In genomic region chr17:42018339-42018738, GRCh38 we compare ENCODE assay signal across 9 cellular contexts. TPM values are rescaled to one million over a fixed set of nuclear protein-coding genes. Genes with fewer than 3 reads are reported as not detected.
DNase-seq lines count a peak whose midpoint lies in the region; ATAC-seq and TF ChIP-seq lines count a peak whose summit lies in the region.
"Had no signal": no experiment of that assay in that cellular context is flagged by ENCODE, and none has a peak within 500 bp of the region (broad histone marks: within the 10 kb centered on the region; RNA-seq: fewer than 3 reads in every experiment).

No MANE protein-coding gene starts in this region.

- H3K9me3 Mint-ChIP-seq in activated T-cell treated with anti-CD3 and anti-CD28 coated beads, Interleukin-2, amount 50 U/mL, for 4 hours, result no peaks in the 10 kb centered on the region

- no peak for TF ChIP-seq CTCF in WI38 (IDR thresholded peaks at IDR 0.05; ENCODE audit: low read depth, low read length)

- no peak for ATAC-seq in activated T-cell treated with anti-CD3 and anti-CD28 coated beads, Interleukin-2, amount 50 U/mL, for 4 hours
- ATAC-seq in HG03457 (IDR thresholded peaks at IDR 0.05; ENCODE audit: unreplicated experiment) (no peak), GM21526 (IDR thresholded peaks at IDR 0.05; ENCODE audit: low FRiP score, unreplicated experiment) (no peak)

- H3K27me3 ChIP-seq in iPS-15b (ENCODE audit: control insufficient read depth, insufficient read depth, low read length) (no peaks in the 10 kb centered on the region), thymus (ENCODE audit: control insufficient read depth, insufficient read depth) (no peaks in the 10 kb centered on the region)

- no peaks in the 10 kb centered on the region for H3K9me3 ChIP-seq in iPS-15b (ENCODE audit: control insufficient read depth, insufficient read depth, low read length)
- H3K9me3 ChIP-seq in thymus (ENCODE audit: control insufficient read depth), result no peaks in the 10 kb centered on the region

- 61% methylated on average over 3 of the region's 3 CpGs for WGBS in thymus

- H3K4me3 ChIP-seq in WI38 (ENCODE audit: low read depth, low read length) (peak overlapping the region; percentile 95), iPS-15b (ENCODE audit: low read depth, low read length) (peak overlapping the region; percentile 94), thymus (ENCODE audit: low read length) (peak overlapping the region; percentile 79)

- H3K4me1 ChIP-seq in iPS-15b (ENCODE audit: control insufficient read depth, insufficient read depth, low read length), result peaks cover 5% of the 10 kb centered on the region
- peaks cover 25% of the 10 kb centered on the region for H3K4me1 ChIP-seq in thymus (ENCODE audit: control insufficient read depth, insufficient read depth, low read length)

- peak overlapping the region; percentile 99 for H3K4me3 Mint-ChIP-seq in activated T-cell treated with anti-CD3 and anti-CD28 coated beads, Interleukin-2, amount 50 U/mL, for 4 hours

- H3K4me1 Mint-ChIP-seq in activated T-cell treated with anti-CD3 and anti-CD28 coated beads, Interleukin-2, amount 50 U/mL, for 4 hours (ENCODE audit: low read depth), result peaks cover 52% of the 10 kb centered on the region

- DNase-seq in activated T-cell treated with anti-CD3 and anti-CD28 coated beads, Interleukin-2, amount 50 U/mL, for 4 hours, result no peak
- DNase-seq in activated T-cell treated with anti-CD3 and anti-CD28 coated beads for 4 hours (no peak), T-helper 9 cell (no peak)
- DNase-seq: SIG-M5 had no signal

- peaks cover 9% of the 10 kb centered on the region for H3K36me3 Mint-ChIP-seq in activated T-cell treated with anti-CD3 and anti-CD28 coated beads, Interleukin-2, amount 50 U/mL, for 4 hours (ENCODE audit: insufficient read depth)

- H3K27me3 Mint-ChIP-seq in activated T-cell treated with anti-CD3 and anti-CD28 coated beads, Interleukin-2, amount 50 U/mL, for 4 hours (ENCODE audit: low read depth), result no peaks in the 10 kb centered on the region

- H3K36me3 ChIP-seq in iPS-15b (ENCODE audit: control insufficient read depth, insufficient read depth, low read length) (peaks cover 11% of the 10 kb centered on the region), thymus (ENCODE audit: control insufficient read depth, insufficient read depth) (peaks cover 14% of the 10 kb centered on the region)

- H3K27ac ChIP-seq in thymus (ENCODE audit: low read depth), result no peak overlapping the region

- peak overlapping the region; percentile 98 for H3K9ac ChIP-seq in iPS-15b (ENCODE audit: low read depth, low read length)

RNA-seq across cellular contexts. Expression of gene DNAJC7, which starts 1.1 kb away (rescaled TPM):
- 100 to 1,000 TPM; 144 to 154 (median 147) TPM for total RNA-seq in activated T-cell treated with anti-CD3 and anti-CD28 coated beads, Interleukin-2, amount 50 U/mL, for 4 hours
- 95.7 TPM for polyA plus RNA-seq in thymus

RNA-seq across cellular contexts. Expression of gene NKIRAS2, which starts 1.6 kb away (rescaled TPM):
- total RNA-seq in activated T-cell treated with anti-CD3 and anti-CD28 coated beads, Interleukin-2, amount 50 U/mL, for 4 hours, result 10 to 100 TPM; 33.4 to 35.8 (median 34.2) TPM
- 22.0 TPM for polyA plus RNA-seq in thymus

RNA-seq across cellular contexts. Expression of gene C17orf113, which starts 32.1 kb away (rescaled TPM):
- under 1 TPM in 2 of 3 donors, not detected in 1; 0.08 to 0.13 TPM for total RNA-seq in activated T-cell treated with anti-CD3 and anti-CD28 coated beads, Interleukin-2, amount 50 U/mL, for 4 hours
- polyA plus RNA-seq in thymus, result 0.84 TPM

RNA-seq across cellular contexts. Expression of gene CNP, which starts 51.7 kb away (rescaled TPM):
- total RNA-seq in activated T-cell treated with anti-CD3 and anti-CD28 coated beads, Interleukin-2, amount 50 U/mL, for 4 hours, result 10 to 100 TPM; 70.0 to 80.0 (median 78.3) TPM
- polyA plus RNA-seq in thymus, result 46.0 TPM
